In genomic region chr15:67193223-67194009, GRCh38 we compare ENCODE assay signal across 18 cellular contexts.
A peak's percentile ranks its signal among the peaks of the same experiment; 100 is the strongest.
DNase-seq lines count a peak whose midpoint lies in the region; ATAC-seq and FAIRE-seq lines count a peak whose summit lies in the region.
"Had no signal": no experiment of that assay in that cellular context is flagged by ENCODE, and none has a peak within 500 bp of the region (broad histone marks: within the 10 kb centered on the region; RNA-seq: fewer than 3 reads in every experiment).

No MANE protein-coding gene starts in this region.

- H3K27ac ChIP-seq in small intestine (ENCODE audit: low read depth in 1 of 2, low read length in 1 of 2) = peak overlapping the region in 1 of 2 donors; percentile 23
- H3K27ac ChIP-seq: SJSA1 had no signal

- H3K4me1 Mint-ChIP-seq in T-cell = peaks cover 6 to 18% (median 12%) of the 10 kb centered on the region in 3 donors
- peaks cover 31% of the 10 kb centered on the region for H3K4me1 Mint-ChIP-seq in stimulated activated effector memory CD8-positive, alpha-beta T cell treated with anti-CD3 and anti-CD28 coated beads, Interleukin-12 subunit alpha, Interleukin-12 subunit beta, amount 100 ng/mL, for 72 hours
- H3K4me1 Mint-ChIP-seq: neural crest cell had no signal

- H3K27ac Mint-ChIP-seq in T-cell = peak overlapping the region; percentile 10 to 50
- H3K27ac Mint-ChIP-seq in stimulated activated effector memory CD8-positive, alpha-beta T cell treated with anti-CD3 and anti-CD28 coated beads, Interleukin-12 subunit alpha, Interleukin-12 subunit beta, amount 100 ng/mL, for 72 hours = peak overlapping the region; percentile 74

- peaks cover 5 to 10% of the 10 kb centered on the region in 2 donors for H3K4me1 ChIP-seq in small intestine (ENCODE audit: control insufficient read depth in 2 of 2, insufficient read depth in 1 of 2, low read depth in 1 of 2, low read length in 1 of 2)

- FAIRE-seq in small intestine (lab: Jason Lieb, UNC) = no peak
- FAIRE-seq: D721Med, endometrium, GM12892 had no signal

- intact Hi-C loops in left cardiac atrium (cut with DNase I) = no loop called here

- no peak overlapping the region for H3K4me3 Mint-ChIP-seq in T-cell
- H3K4me3 Mint-ChIP-seq in stimulated activated effector memory CD8-positive, alpha-beta T cell treated with anti-CD3 and anti-CD28 coated beads, Interleukin-12 subunit alpha, Interleukin-12 subunit beta, amount 100 ng/mL, for 72 hours = no peak overlapping the region
- H3K4me3 Mint-ChIP-seq: activated CD4-positive, alpha-beta T cell treated with anti-CD3 and anti-CD28 coated beads, Interleukin-2, amount 10 ng/mL, durations not matched to agents 24 days and 14 days; neural crest cell had no signal

- ATAC-seq in T-cell (replicated peaks in 1 of 4) (no peak), left cardiac atrium (peak in 1 of 2 donors; percentile 7)
- no peak for ATAC-seq in stimulated activated effector memory CD8-positive, alpha-beta T cell treated with anti-CD3 and anti-CD28 coated beads, Interleukin-12 subunit alpha, Interleukin-12 subunit beta, amount 100 ng/mL, for 72 hours

- H3K9me3 Mint-ChIP-seq in T-cell = no peaks in the 10 kb centered on the region
- H3K9me3 Mint-ChIP-seq in stimulated activated effector memory CD8-positive, alpha-beta T cell treated with anti-CD3 and anti-CD28 coated beads, Interleukin-12 subunit alpha, Interleukin-12 subunit beta, amount 100 ng/mL, for 72 hours = no peaks in the 10 kb centered on the region
- H3K9me3 Mint-ChIP-seq: activated CD4-positive, alpha-beta T cell treated with anti-CD3 and anti-CD28 coated beads, Interleukin-2, amount 10 ng/mL, durations not matched to agents 24 days and 14 days had no signal

- H3K36me3 Mint-ChIP-seq in T-cell = peaks cover 61% of the 10 kb centered on the region
- peaks cover 94% of the 10 kb centered on the region for H3K36me3 Mint-ChIP-seq in stimulated activated effector memory CD8-positive, alpha-beta T cell treated with anti-CD3 and anti-CD28 coated beads, Interleukin-12 subunit alpha, Interleukin-12 subunit beta, amount 100 ng/mL, for 72 hours

- POLR2A ChIA-PET in T-cell (lab: Charles Lee) = no interaction called here

- H3K36me3 ChIP-seq in small intestine (ENCODE audit: control insufficient read depth in 2 of 2, insufficient read depth in 2 of 2, low read length in 2 of 2) = peaks cover 7 to 10% of the 10 kb centered on the region in 2 donors

- no peaks in the 10 kb centered on the region for H3K27me3 Mint-ChIP-seq in T-cell
- H3K27me3 Mint-ChIP-seq: activated CD4-positive, alpha-beta T cell treated with anti-CD3 and anti-CD28 coated beads, Interleukin-2, amount 10 ng/mL, durations not matched to agents 24 days and 14 days had no signal

- H3K27me3 ChIP-seq in small intestine (ENCODE audit: control insufficient read depth in 2 of 2, insufficient read depth in 2 of 2, low read length in 2 of 2) = no peaks in the 10 kb centered on the region
- H3K27me3 ChIP-seq: MG63, SJSA1 had no signal

- no peaks in the 10 kb centered on the region for H3K9me3 ChIP-seq in small intestine (ENCODE audit: control insufficient read depth, low read depth)
- H3K9me3 ChIP-seq: MG63, SJSA1 had no signal

- no peak overlapping the region for H3K4me3 ChIP-seq in small intestine (ENCODE audit: low read depth in 1 of 2, low read length in 2 of 2)
- H3K4me3 ChIP-seq: MG63, SJSA1 had no signal

- DNase-seq in DMS79 (lab: John Stamatoyannopoulos, UW) = peak; percentile 29
- DNase-seq in T-cell = no peak
- DNase-seq in left cardiac atrium = peak; percentile 60
- no peak for DNase-seq in stimulated activated effector memory CD8-positive, alpha-beta T cell treated with anti-CD3 and anti-CD28 coated beads, Interleukin-12 subunit alpha, Interleukin-12 subunit beta, amount 100 ng/mL, for 72 hours (ENCODE audit: low spot score in 2 of 2)
- no peak for DNase-seq in small intestine
- no peak for DNase-seq in central memory CD4-positive, alpha-beta T cell
- no peak for DNase-seq in NCI-H128 (lab: John Stamatoyannopoulos, UW; ENCODE audit: unreplicated experiment)
- no peak for DNase-seq in NCI-H1105 (lab: John Stamatoyannopoulos, UW)
- DNase-seq: activated CD4-positive, alpha-beta T cell treated with anti-CD3 and anti-CD28 coated beads, Interleukin-2, amount 10 ng/mL, durations not matched to agents 24 days and 14 days; amygdala; MG63; NCI-H524; substantia nigra had no signal

- CTCF ChIA-PET in T-cell (lab: Charles Lee) = interaction anchor here (0.6 to 0.7 kb wide), 3 partner anchors 151 to 559 kb away, joined by 3 to 4 read pairs (median 3); no protein-coding TSS in a partner anchor

- 80 to 82% (median 81%) methylated on average over 13 of the region's 13 CpGs for WGBS in small intestine, 3 donors

Comparison
In these comparisons a context has a peak if more than half of its experiments do, and no peak if none do; other contexts are left out.
1. DNase-seq: peak in DMS79 (single experiment) and left cardiac atrium (single experiment); none in T-cell (0 of 34), stimulated activated effector memory CD8-positive, alpha-beta T cell treated with anti-CD3 and anti-CD28 coated beads, Interleukin-12 subunit alpha, Interleukin-12 subunit beta, amount 100 ng/mL, for 72 hours (0 of 2), small intestine (single experiment), central memory CD4-positive, alpha-beta T cell (single experiment), NCI-H128 (single experiment) and NCI-H1105 (single experiment).